In genomic region chr6:41690541-41691330, GRCh38 we compare ENCODE assay signal across 33 cellular contexts. TPM values are rescaled to one million over a fixed set of nuclear protein-coding genes. Genes with fewer than 3 reads are reported as not detected.
A peak's percentile ranks its signal among the peaks of the same experiment; 100 is the strongest.
DNase-seq lines count a peak whose midpoint lies in the region; TF ChIP-seq lines count a peak whose summit lies in the region.
"Had no signal": no experiment of that assay in that cellular context is flagged by ENCODE, and none has a peak within 500 bp of the region (broad histone marks: within the 10 kb centered on the region; RNA-seq: fewer than 3 reads in every experiment).

No MANE protein-coding gene starts in this region.

- DNase-seq in NT2/D1 (ENCODE audit: low read depth, low spot score) (no peak), chondrocyte (ENCODE audit: low spot score) (peak; percentile 89), neural progenitor cell (ENCODE audit: low spot score) (no peak), substantia nigra (lab: John Stamatoyannopoulos, UW) (no peak), NOMO-1 treated with dmso at 0.1 percent for 144 hours (lab: John Stamatoyannopoulos, UW; ENCODE audit: unreplicated experiment) (no peak), testis (no peak), type B pancreatic cell (ENCODE audit: extremely low spot score, unreplicated experiment) (no peak)
- DNase-seq: activated CD4-positive, alpha-beta T cell treated with anti-CD3 and anti-CD28 coated beads for 48 hours; activated CD8-positive, alpha-beta memory T cell treated with anti-CD3 and anti-CD28 coated beads for 24 hours; activated T-cell treated with anti-CD3 and anti-CD28 coated beads for 4 hours; endodermal cell; HCEC 1CT; Karpas-422; midbrain; naive thymus-derived CD4-positive, alpha-beta T cell; NCI-H1417 treated with DMSO at 0.1 percent for 48 hours; NCI-H2081 treated with DMSO at 0.1 percent for 48 hours; NCI-H226; NCI-H748 treated with DMSO at 0.1 percent for 48 hours; occipital lobe; stimulated activated naive CD8-positive, alpha-beta T cell treated with anti-CD3 and anti-CD28 coated beads, Interleukin-15, amount 100 ng/mL, for 72 hours; SW 1271; T-helper 9 cell had no signal

- H3K9me3 ChIP-seq in NT2/D1 (ENCODE audit: insufficient read depth, low read length) (no peaks in the 10 kb centered on the region), neural progenitor cell (ENCODE audit: low read depth) (no peaks in the 10 kb centered on the region), testis (no peaks in the 10 kb centered on the region)
- H3K9me3 ChIP-seq: ascending aorta, BLaER1, left lung, tibial artery had no signal

- H3K4me1 Mint-ChIP-seq in chondrocyte (ENCODE audit: low read depth) (peaks cover 15% of the 10 kb centered on the region), neural progenitor cell (peaks cover 5% of the 10 kb centered on the region), type B pancreatic cell (ENCODE audit: unreplicated experiment) (peaks cover 10% of the 10 kb centered on the region)

- H3K4me2 ChIP-seq in neural progenitor cell: no peak overlapping the region
- H3K4me2 ChIP-seq: BLaER1 had no signal

- intact Hi-C loops in testis (cut with DNase I; ENCODE audit: low total_unique reads): no loop called here

- no peak overlapping the region for H2AFZ ChIP-seq in neural progenitor cell (replicated peaks)

- peaks cover 6% of the 10 kb centered on the region for H3K36me3 Mint-ChIP-seq in chondrocyte (ENCODE audit: low read depth)
- no peaks in the 10 kb centered on the region for H3K36me3 Mint-ChIP-seq in neural progenitor cell
- H3K36me3 Mint-ChIP-seq in type B pancreatic cell: no peaks in the 10 kb centered on the region
- H3K36me3 Mint-ChIP-seq: activated naive CD8-positive, alpha-beta T cell had no signal

- no peak for TF ChIP-seq POLR2A in testis (IDR thresholded peaks at IDR 0.05)

- H4K20me1 ChIP-seq in neural progenitor cell (ENCODE audit: low read depth): no peaks in the 10 kb centered on the region

- no peak for TF ChIP-seq CTCF in chondrocyte (IDR thresholded peaks at IDR 0.05)
- TF ChIP-seq CTCF in neural progenitor cell (IDR thresholded peaks at IDR 0.05): no peak
- no peak for TF ChIP-seq CTCF in testis (IDR thresholded peaks at IDR 0.05)
- no peak for TF ChIP-seq CTCF in type B pancreatic cell (conservative IDR thresholded peaks at IDR 0.05)

- no peaks in the 10 kb centered on the region for H3F3A ChIP-seq in neural progenitor cell (ENCODE audit: low read depth)

- H3K9ac ChIP-seq in NT2/D1 (ENCODE audit: insufficient read length, low read depth) (peak overlapping the region; percentile 10), neural progenitor cell (no peak overlapping the region)
- H3K9ac ChIP-seq: BLaER1 had no signal

- H3K36me3 ChIP-seq in NT2/D1 (ENCODE audit: insufficient read depth, insufficient read length, low read length) (no peaks in the 10 kb centered on the region), neural progenitor cell (no peaks in the 10 kb centered on the region), testis (ENCODE audit: low read depth, missing control alignments) (no peaks in the 10 kb centered on the region)
- H3K36me3 ChIP-seq: cardiac muscle cell had no signal

- H3K4me3 Mint-ChIP-seq in chondrocyte (ENCODE audit: unreplicated experiment): no peak overlapping the region
- no peak overlapping the region for H3K4me3 Mint-ChIP-seq in neural progenitor cell
- no peak overlapping the region for H3K4me3 Mint-ChIP-seq in type B pancreatic cell
- H3K4me3 Mint-ChIP-seq: activated naive CD8-positive, alpha-beta T cell; endodermal cell; naive thymus-derived CD4-positive, alpha-beta T cell; stimulated activated naive CD8-positive, alpha-beta T cell treated with anti-CD3 and anti-CD28 coated beads, Interleukin-15, amount 100 ng/mL, for 72 hours had no signal

- H3K27me3 ChIP-seq in NT2/D1 (ENCODE audit: insufficient read depth, insufficient read length): peaks cover under 1% of the 10 kb centered on the region
- no peaks in the 10 kb centered on the region for H3K27me3 ChIP-seq in neural progenitor cell
- H3K27me3 ChIP-seq in testis: no peaks in the 10 kb centered on the region
- H3K27me3 ChIP-seq: ascending aorta, BLaER1, cardiac muscle cell, left lung, tibial artery had no signal

- H3K27ac ChIP-seq in neural progenitor cell: no peak overlapping the region
- H3K27ac ChIP-seq in substantia nigra (ENCODE audit: low read depth, low read length, poor library complexity, severe bottlenecking): peak overlapping the region; percentile 100
- H3K27ac ChIP-seq in testis: no peak overlapping the region
- H3K27ac ChIP-seq: ascending aorta, BLaER1, cardiac muscle cell, left lung, skin epidermis, tibial artery had no signal

- no peaks in the 10 kb centered on the region for H3K79me2 ChIP-seq in neural progenitor cell (ENCODE audit: low read depth)

- H3K27ac Mint-ChIP-seq in chondrocyte (ENCODE audit: unreplicated experiment) (no peak overlapping the region), neural progenitor cell (peak overlapping the region; percentile 46), type B pancreatic cell (no peak overlapping the region)
- H3K27ac Mint-ChIP-seq: activated naive CD8-positive, alpha-beta T cell; activated T-helper 2 cell treated with anti-CD3 and anti-CD28 coated beads, Interferon-gamma antibody, Interleukin-2, Interleukin-4, amounts not matched to agents 10 μg/mL and 5 μg/mL and 100 μg/mL, durations not matched to agents 14 hours and 24 hours and 36 hours; endodermal cell; stimulated activated naive CD8-positive, alpha-beta T cell treated with anti-CD3 and anti-CD28 coated beads, Interleukin-15, amount 100 ng/mL, for 72 hours had no signal

- H3K9me3 Mint-ChIP-seq in chondrocyte (ENCODE audit: low read depth) (no peaks in the 10 kb centered on the region), neural progenitor cell (no peaks in the 10 kb centered on the region), type B pancreatic cell (no peaks in the 10 kb centered on the region)
- H3K9me3 Mint-ChIP-seq: activated T-helper 2 cell treated with anti-CD3 and anti-CD28 coated beads, Interferon-gamma antibody, Interleukin-2, Interleukin-4, amounts not matched to agents 10 μg/mL and 5 μg/mL and 100 μg/mL, durations not matched to agents 14 hours and 24 hours and 36 hours; endodermal cell; naive thymus-derived CD4-positive, alpha-beta T cell; stimulated activated naive CD8-positive, alpha-beta T cell treated with anti-CD3 and anti-CD28 coated beads, Interleukin-15, amount 100 ng/mL, for 72 hours had no signal

- H3K27me3 Mint-ChIP-seq in chondrocyte (ENCODE audit: low read depth): no peaks in the 10 kb centered on the region
- peaks cover 4% of the 10 kb centered on the region for H3K27me3 Mint-ChIP-seq in neural progenitor cell (ENCODE audit: insufficient read depth, low read depth)
- H3K27me3 Mint-ChIP-seq in type B pancreatic cell: peaks cover 25% of the 10 kb centered on the region
- H3K27me3 Mint-ChIP-seq: activated naive CD8-positive, alpha-beta T cell; naive thymus-derived CD4-positive, alpha-beta T cell; stimulated activated naive CD8-positive, alpha-beta T cell treated with anti-CD3 and anti-CD28 coated beads, Interleukin-15, amount 100 ng/mL, for 72 hours had no signal

- H3K4me3 ChIP-seq in NT2/D1 (ENCODE audit: insufficient read length, low read depth) (no peak overlapping the region), neural progenitor cell (no peak overlapping the region), testis (no peak overlapping the region)
- H3K4me3 ChIP-seq: ascending aorta, BLaER1, cardiac muscle cell, left lung, skin epidermis, tibial artery had no signal

- H3K4me1 ChIP-seq in NT2/D1 (ENCODE audit: insufficient read depth, insufficient read length) (peaks cover 19% of the 10 kb centered on the region), neural progenitor cell (no peaks in the 10 kb centered on the region), testis (no peaks in the 10 kb centered on the region)
- H3K4me1 ChIP-seq: ascending aorta had no signal

- 95% methylated on average over 20 to 25 of the region's 25 CpGs for WGBS in testis, 2 donors

RNA-seq across cellular contexts. Expression of gene TFEB, which starts 44.7 kb away (rescaled TPM):
- total RNA-seq in chondrocyte (10.7 to 12.4 TPM (median 11.6 TPM) in 3 replicates), neural progenitor cell (ENCODE audit: low replicate concordance) (0.13 and 0.46 TPM in 2 replicates), testis (1 to 10 TPM; 4.5 to 5.2 TPM), type B pancreatic cell (ENCODE audit: low replicate concordance) (4.6 and 6.2 TPM in 2 replicates)
- 6.3 TPM for polyA plus RNA-seq in testis (ENCODE audit: insufficient read depth, low read depth, low replicate concordance)

RNA-seq across cellular contexts. Expression of gene MDFI, which starts 52.5 kb away (rescaled TPM):
- 31.8 to 62.6 TPM (median 33.7 TPM) in 3 replicates for total RNA-seq in chondrocyte
- 29.5 and 87.4 TPM in 2 replicates for total RNA-seq in neural progenitor cell (ENCODE audit: low replicate concordance)
- 10 to 100 TPM; 15.1 to 16.0 TPM for total RNA-seq in testis
- 12.9 TPM for polyA plus RNA-seq in testis (ENCODE audit: insufficient read depth, low read depth, low replicate concordance)
- 53.9 and 94.5 TPM in 2 replicates for total RNA-seq in type B pancreatic cell (ENCODE audit: low replicate concordance)
- total RNA-seq: activated T-helper 2 cell treated with anti-CD3 and anti-CD28 coated beads, Interferon-gamma antibody, Interleukin-2, Interleukin-4, amounts not matched to agents 10 μg/mL and 5 μg/mL and 100 μg/mL, durations not matched to agents 14 hours and 24 hours and 36 hours; G401; naive thymus-derived CD4-positive, alpha-beta T cell had no signal
- polyA plus RNA-seq: naive thymus-derived CD4-positive, alpha-beta T cell had no signal

RNA-seq across cellular contexts. Expression of gene PGC, which starts 56.5 kb away (rescaled TPM):
- total RNA-seq in chondrocyte (not detected in 3 replicates), neural progenitor cell (ENCODE audit: low replicate concordance) (not detected in 2 replicates), testis (1 to 10 TPM in 1 of 2 donors, not detected in 1; 1.3 TPM), type B pancreatic cell (ENCODE audit: low replicate concordance) (3.5 and 56.6 TPM in 2 replicates)
- polyA plus RNA-seq in testis (ENCODE audit: insufficient read depth, low read depth, low replicate concordance): 0.42 TPM
- total RNA-seq: activated T-helper 2 cell treated with anti-CD3 and anti-CD28 coated beads, Interferon-gamma antibody, Interleukin-2, Interleukin-4, amounts not matched to agents 10 μg/mL and 5 μg/mL and 100 μg/mL, durations not matched to agents 14 hours and 24 hours and 36 hours; cardiac muscle cell; endodermal cell; G401; naive thymus-derived CD4-positive, alpha-beta T cell; occipital lobe had no signal
- polyA plus RNA-seq: AG04450; naive thymus-derived CD4-positive, alpha-beta T cell had no signal
